25 cellular contexts compared by ENCODE assay signal in the genomic region with DNA sequence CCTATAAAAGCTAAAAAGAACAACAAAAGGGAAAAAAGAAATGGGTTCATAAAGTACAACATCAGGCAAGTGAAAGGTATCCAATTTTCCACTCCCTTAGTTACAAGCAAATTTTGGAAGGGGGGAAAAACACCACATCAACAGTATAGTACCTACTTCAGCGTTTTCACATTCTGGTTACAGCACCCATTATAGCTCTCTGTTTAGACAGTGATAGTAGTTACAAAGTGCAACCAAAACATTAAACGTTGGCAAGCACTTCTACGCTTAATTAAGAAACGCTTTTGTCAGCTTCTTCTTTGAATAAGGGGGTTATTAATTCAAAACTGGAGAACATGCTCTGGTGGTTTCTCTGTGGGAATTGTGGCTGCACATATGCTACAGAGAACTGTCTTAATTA.
DNase-seq lines count a peak whose midpoint lies in the region; ATAC-seq and TF ChIP-seq lines count a peak whose summit lies in the region.
"Had no signal": no experiment of that assay in that cellular context is flagged by ENCODE, and none has a peak within 500 bp of the region (broad histone marks: within the 10 kb centered on the region; RNA-seq: fewer than 3 reads in every experiment).

No MANE protein-coding gene starts in this region.

- intact Hi-C loops in PC-3 (cut with micrococcal nuclease): no loop called here

- H3K9me3 ChIP-seq in PC-3 (ENCODE audit: low read length) (no peaks in the 10 kb centered on the region), muscle layer of duodenum (ENCODE audit: control insufficient read depth in 1 of 2, low read length in 2 of 2) (no peaks in the 10 kb centered on the region)
- H3K9me3 ChIP-seq: ovary, SJSA1, spleen, testis, uterus had no signal

- H3K9me2 ChIP-seq in PC-3 (replicated peaks; ENCODE audit: low read length): no peaks in the 10 kb centered on the region

- H3K36me3 ChIP-seq in PC-3 (ENCODE audit: low read depth, low read length) (no peaks in the 10 kb centered on the region), muscle layer of duodenum (ENCODE audit: control insufficient read depth in 1 of 2, insufficient read depth in 2 of 2, low read length in 2 of 2) (peaks cover 17 to 25% of the 10 kb centered on the region in 2 donors)
- H3K36me3 ChIP-seq: brain microvascular endothelial cell, ovary, uterus had no signal

- H3K79me2 ChIP-seq in PC-3 (ENCODE audit: low read length): no peaks in the 10 kb centered on the region

- no peaks in the 10 kb centered on the region for H3K27me3 ChIP-seq in PC-3 (ENCODE audit: low read length)
- H3K27me3 ChIP-seq in muscle layer of duodenum (ENCODE audit: low read depth, low read length): no peaks in the 10 kb centered on the region
- H3K27me3 ChIP-seq: brain microvascular endothelial cell, ovary, SJSA1, spleen, testis, uterus had no signal

- peaks cover 17% of the 10 kb centered on the region for H3K4me1 ChIP-seq in PC-3 (ENCODE audit: insufficient read depth, low read length)
- no peaks in the 10 kb centered on the region for H3K4me1 ChIP-seq in muscle layer of duodenum (ENCODE audit: control insufficient read depth in 1 of 2, insufficient read depth in 2 of 2, low read length in 2 of 2)
- H3K4me1 ChIP-seq: SJSA1, spleen, testis, uterus had no signal

- H3F3A ChIP-seq in PC-3 (ENCODE audit: low read length, unreplicated experiment): no peaks in the 10 kb centered on the region

- ATAC-seq in PC-3: no peak
- ATAC-seq in GM18868 (IDR thresholded peaks at IDR 0.05; ENCODE audit: unreplicated experiment): no peak
- ATAC-seq: activated CD4-positive, alpha-beta T cell treated with anti-CD3 and anti-CD28 coated beads for 36 hours; esophagus mucosa; left ventricle myocardium superior; stimulated activated naive B cell treated with anti-CD40 and anti-IgM and Interleukin-4, amounts not matched to agents 10 μg/mL and 1 μg/mL and 100 μg/mL, for 72 hours had no signal

- peak overlapping the region; percentile 58 for H3K4me2 ChIP-seq in PC-3 (ENCODE audit: low read length)

- POLR2A ChIA-PET in PC-3 (lab: Charles Lee; ENCODE audit: unreplicated experiment): interaction anchor here (0.5 kb wide), 1 partner anchor 29 kb away, joined by 3 read pairs; no protein-coding TSS in a partner anchor

- BruUV-seq in PC-3 (replicated peaks; lab: Mats Ljungman, UMichigan): no TSS peak

- H3K27ac ChIP-seq in PC-3 (ENCODE audit: low read length) (no peak overlapping the region; the same call in 1 of the 2 replicates), muscle layer of duodenum (ENCODE audit: low read length) (peak overlapping the region; percentile 27)
- H3K27ac ChIP-seq: brain microvascular endothelial cell, ovary, SJSA1, spleen, testis, uterus had no signal

- H3K4me3 ChIP-seq in PC-3 (ENCODE audit: low read length): no peak overlapping the region
- H3K4me3 ChIP-seq in muscle layer of duodenum (ENCODE audit: low read depth in 1 of 2, low read length in 2 of 2): no peak overlapping the region
- H3K4me3 ChIP-seq: ovary, SJSA1, spleen, testis, uterus had no signal

- DNase-seq in DMS79 (lab: John Stamatoyannopoulos, UW) (peak; percentile 54), NCI-H1436 (lab: John Stamatoyannopoulos, UW) (peak; percentile 64), PC-3 (no peak), hepatic stellate cell (ENCODE audit: low spot score) (no peak), middle frontal gyrus (ENCODE audit: extremely low spot score, low spot score) (no peak)
- DNase-seq: activated CD4-positive, alpha-beta T cell treated with anti-CD3 and anti-CD28 coated beads for 36 hours; activated effector memory CD4-positive, alpha-beta T cell treated with anti-CD3 and anti-CD28 coated beads, Interleukin-2, amount 50 U/mL, for 16 hours; brain microvascular endothelial cell; effector memory CD4-positive, alpha-beta T cell; hypothalamus; left ventricle myocardium superior; NCI-H1048; NCI-H345; nephron progenitor cell; ovary; spleen; stimulated activated CD4-positive, alpha-beta T cell treated with anti-CD3 and anti-CD28 coated beads, Interleukin-4, amount 100 ng/mL, for 1 hour; stimulated activated naive B cell treated with anti-CD40 and anti-IgM and Interleukin-4, amounts not matched to agents 10 μg/mL and 1 μg/mL and 100 μg/mL, for 72 hours; T-helper 2 cell; testis; uterus had no signal

- H2AFZ ChIP-seq in PC-3 (ENCODE audit: low read length): no peak overlapping the region

- no peaks in the 10 kb centered on the region for H4K20me1 ChIP-seq in PC-3 (ENCODE audit: low read length)

- CTCF ChIA-PET in PC-3 (lab: Charles Lee): no interaction called here

- TF ChIP-seq CTCF in PC-3 (conservative IDR thresholded peaks at IDR 0.05; ENCODE audit: low read depth, low read length): no peak

- H3K9ac ChIP-seq in PC-3 (ENCODE audit: low read length): no peak overlapping the region

Comparison
In these comparisons a context has a peak if more than half of its experiments do, and no peak if none do; other contexts are left out.
1. DNase-seq: peak in DMS79 (single experiment) and NCI-H1436 (single experiment); none in PC-3 (single experiment), hepatic stellate cell (single experiment) and middle frontal gyrus (single experiment).